Comparison of ENCODE assay signal across 12 cellular contexts in the genomic region with DNA sequence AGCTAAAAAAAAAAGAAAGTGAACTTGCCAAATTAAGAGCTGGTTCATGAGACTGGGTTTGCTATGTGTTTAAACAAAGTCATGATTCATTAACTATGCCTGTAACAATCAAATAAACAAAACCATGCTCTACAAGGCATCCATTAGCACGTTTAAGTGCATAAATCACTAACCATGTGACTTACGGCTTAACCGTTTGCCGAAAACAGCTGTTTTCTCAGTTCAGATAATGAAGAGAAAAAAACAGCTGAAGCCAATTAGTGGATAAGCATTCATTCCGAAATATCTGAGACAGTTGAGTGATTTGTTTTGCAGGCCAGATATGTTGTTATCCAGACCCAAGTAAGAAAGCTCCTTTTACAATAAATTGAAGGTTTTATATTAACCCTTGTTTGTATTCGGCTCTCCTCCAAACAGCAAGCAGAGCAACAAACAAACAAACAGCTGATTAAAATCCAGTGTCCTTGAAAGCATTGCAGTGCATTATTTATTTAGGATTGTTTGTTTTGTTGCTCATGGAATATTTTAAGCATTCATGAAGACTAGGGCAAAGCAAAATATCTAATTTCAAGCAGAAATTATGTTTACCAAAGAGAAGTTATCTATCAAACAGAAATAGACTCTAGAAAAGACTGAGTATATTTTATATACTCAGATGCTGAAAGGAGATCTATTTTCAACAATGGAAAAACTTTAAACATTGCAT.
DNase-seq lines count a peak whose midpoint lies in the region; ATAC-seq and TF ChIP-seq lines count a peak whose summit lies in the region.
"Had no signal": no experiment of that assay in that cellular context is flagged by ENCODE, and none has a peak within 500 bp of the region (broad histone marks: within the 10 kb centered on the region; RNA-seq: fewer than 3 reads in every experiment).

No MANE protein-coding gene starts in this region.

- intact Hi-C loops in natural killer cell (cut with micrococcal nuclease) = no loop called here

- H3K9me3 Mint-ChIP-seq in natural killer cell = peaks cover 0 to 3% of the 10 kb centered on the region in 2 donors
- H3K9me3 Mint-ChIP-seq: stimulated activated effector memory CD8-positive, alpha-beta T cell treated with anti-CD3 and anti-CD28 coated beads, Interleukin-12 subunit alpha, Interleukin-12 subunit beta, amount 100 ng/mL, for 72 hours had no signal

- no peaks in the 10 kb centered on the region for H3K27me3 Mint-ChIP-seq in natural killer cell (ENCODE audit: low read depth in 2 of 2)
- H3K27me3 Mint-ChIP-seq: T-helper 17 cell had no signal

- DNase-seq in COR-L47 (lab: John Stamatoyannopoulos, UW) (peak; percentile 22), NCI-H1417 (lab: John Stamatoyannopoulos, UW) (peak in 2 of 3 experiments; percentile 43 to 88), amniotic epithelial cell (ENCODE audit: low read depth) (peak; percentile 81), medulla oblongata (ENCODE audit: extremely low spot score) (peak; percentile 13), GM10248 (ENCODE audit: extremely low spot score) (no peak), natural killer cell (no peak), erythroblast (lab: John Stamatoyannopoulos, UW) (no peak)
- DNase-seq: amygdala, DND-41, T-helper 17 cell had no signal

- no peak for TF ChIP-seq POLR2A in erythroblast (IDR thresholded peaks at IDR 0.05; ENCODE audit: low read length)

- no peak overlapping the region for H3K27ac Mint-ChIP-seq in natural killer cell
- H3K27ac Mint-ChIP-seq: stimulated activated effector memory CD8-positive, alpha-beta T cell treated with anti-CD3 and anti-CD28 coated beads, Interleukin-12 subunit alpha, Interleukin-12 subunit beta, amount 100 ng/mL, for 72 hours; T-helper 17 cell had no signal

- no peaks in the 10 kb centered on the region for H3K36me3 Mint-ChIP-seq in natural killer cell
- H3K36me3 Mint-ChIP-seq: stimulated activated effector memory CD8-positive, alpha-beta T cell treated with anti-CD3 and anti-CD28 coated beads, Interleukin-12 subunit alpha, Interleukin-12 subunit beta, amount 100 ng/mL, for 72 hours had no signal

- CTCF ChIA-PET in GM10248 (lab: Yijun Ruan, JAX) = interaction anchor here (1.4 to 1.7 kb wide), 2 partner anchors 9 to 26 kb away, joined by 3 to 5 read pairs; no protein-coding TSS in a partner anchor

- H3K4me3 Mint-ChIP-seq in natural killer cell = no peak overlapping the region
- H3K4me3 Mint-ChIP-seq: stimulated activated effector memory CD8-positive, alpha-beta T cell treated with anti-CD3 and anti-CD28 coated beads, Interleukin-12 subunit alpha, Interleukin-12 subunit beta, amount 100 ng/mL, for 72 hours; T-helper 17 cell had no signal

- ATAC-seq in natural killer cell (no peak), GM18868 (IDR thresholded peaks at IDR 0.05; ENCODE audit: unreplicated experiment) (no peak)
- ATAC-seq: stimulated activated effector memory CD8-positive, alpha-beta T cell treated with anti-CD3 and anti-CD28 coated beads, Interleukin-12 subunit alpha, Interleukin-12 subunit beta, amount 100 ng/mL, for 72 hours; T-helper 17 cell had no signal

- no peaks in the 10 kb centered on the region for H3K4me1 Mint-ChIP-seq in natural killer cell
- H3K4me1 Mint-ChIP-seq: stimulated activated effector memory CD8-positive, alpha-beta T cell treated with anti-CD3 and anti-CD28 coated beads, Interleukin-12 subunit alpha, Interleukin-12 subunit beta, amount 100 ng/mL, for 72 hours had no signal

- POLR2A ChIA-PET in GM10248 (lab: Yijun Ruan, JAX) = no interaction called here

- no peak for TF ChIP-seq CTCF in GM10248 (IDR thresholded peaks at IDR 0.05; ENCODE audit: control extremely low read depth, extremely low read depth, low read depth, missing control alignments)
- TF ChIP-seq CTCF in natural killer cell (IDR thresholded peaks at IDR 0.05) = no peak

Comparison
In these comparisons a context has a peak if more than half of its experiments do, and no peak if none do; other contexts are left out.
1. DNase-seq: peak in COR-L47 (single experiment), NCI-H1417 (2 of 3), amniotic epithelial cell (single experiment) and medulla oblongata (single experiment); none in GM10248 (single experiment), natural killer cell (single experiment) and erythroblast (0 of 2).